In genomic region chr11:133714471-133715375, GRCh38 we compare ENCODE assay signal across 21 cellular contexts.
"Had no signal": no experiment of that assay in that cellular context is flagged by ENCODE, and none has a peak within 500 bp of the region (broad histone marks: within the 10 kb centered on the region; RNA-seq: fewer than 3 reads in every experiment).

No MANE protein-coding gene starts in this region.

- H3K27me3 ChIP-seq: gastrocnemius medialis, testis, tibial nerve had no signal

- H3K4me1 Mint-ChIP-seq: naive thymus-derived CD4-positive, alpha-beta T cell; stimulated activated naive B cell treated with anti-CD40 and anti-IgM and Interleukin-4, amounts not matched to agents 10 μg/mL and 1 μg/mL and 100 μg/mL, for 72 hours; stimulated activated naive CD8-positive, alpha-beta T cell treated with anti-CD3 and anti-CD28 coated beads, Interleukin-15, amount 100 ng/mL, for 72 hours had no signal

- H3K36me3 Mint-ChIP-seq: naive thymus-derived CD4-positive, alpha-beta T cell; stimulated activated naive B cell treated with anti-CD40 and anti-IgM and Interleukin-4, amounts not matched to agents 10 μg/mL and 1 μg/mL and 100 μg/mL, for 72 hours had no signal

- H3K27ac ChIP-seq: epithelial cell of prostate, esophagus muscularis mucosa, gastrocnemius medialis, heart right ventricle, spleen, testis, tibial nerve had no signal

- H3K4me1 ChIP-seq: gastrocnemius medialis, spleen, testis, tibial nerve had no signal

- H3K9me3 ChIP-seq: esophagus muscularis mucosa, gastrocnemius medialis, heart right ventricle, spleen, testis, tibial nerve had no signal

- H3K4me3 Mint-ChIP-seq: effector memory CD8-positive, alpha-beta T cell; naive thymus-derived CD4-positive, alpha-beta T cell; nephron progenitor cell; stimulated activated naive B cell treated with anti-CD40 and anti-IgM and Interleukin-4, amounts not matched to agents 10 μg/mL and 1 μg/mL and 100 μg/mL, for 72 hours; stimulated activated naive CD8-positive, alpha-beta T cell treated with anti-CD3 and anti-CD28 coated beads, Interleukin-15, amount 100 ng/mL, for 72 hours had no signal

- H3K9me3 Mint-ChIP-seq: nephron progenitor cell; stimulated activated naive B cell treated with anti-CD40 and anti-IgM and Interleukin-4, amounts not matched to agents 10 μg/mL and 1 μg/mL and 100 μg/mL, for 72 hours; stimulated activated naive CD8-positive, alpha-beta T cell treated with anti-CD3 and anti-CD28 coated beads, Interleukin-15, amount 100 ng/mL, for 72 hours had no signal

- H3K36me3 ChIP-seq: esophagus muscularis mucosa, gastrocnemius medialis, heart right ventricle, spleen, tibial nerve had no signal

- H3K27me3 Mint-ChIP-seq: stimulated activated naive B cell treated with anti-CD40 and anti-IgM and Interleukin-4, amounts not matched to agents 10 μg/mL and 1 μg/mL and 100 μg/mL, for 72 hours had no signal

- ATAC-seq: effector memory CD8-positive, alpha-beta T cell; gastrocnemius medialis; left lobe of liver; naive thymus-derived CD4-positive, alpha-beta T cell; sciatic nerve; stimulated activated naive B cell treated with anti-CD40 and anti-IgM and Interleukin-4, amounts not matched to agents 10 μg/mL and 1 μg/mL and 100 μg/mL, for 72 hours; stimulated activated naive CD8-positive, alpha-beta T cell treated with anti-CD3 and anti-CD28 coated beads, Interleukin-15, amount 100 ng/mL, for 72 hours had no signal

- H3K4me3 ChIP-seq: esophagus muscularis mucosa, gastrocnemius medialis, heart right ventricle, spleen, testis, tibial nerve had no signal

- H3K27ac Mint-ChIP-seq: effector memory CD8-positive, alpha-beta T cell; naive thymus-derived CD4-positive, alpha-beta T cell; nephron progenitor cell; stimulated activated naive B cell treated with anti-CD40 and anti-IgM and Interleukin-4, amounts not matched to agents 10 μg/mL and 1 μg/mL and 100 μg/mL, for 72 hours; stimulated activated naive CD8-positive, alpha-beta T cell treated with anti-CD3 and anti-CD28 coated beads, Interleukin-15, amount 100 ng/mL, for 72 hours had no signal

- DNase-seq: cortex of kidney; effector memory CD8-positive, alpha-beta T cell; gastrocnemius medialis; heart right ventricle; hypothalamus; islet precursor cell; mammary epithelial cell; naive thymus-derived CD4-positive, alpha-beta T cell; nephron progenitor cell; posterior cingulate gyrus; spleen; stimulated activated CD4-positive, alpha-beta T cell treated with anti-CD3 and anti-CD28 coated beads, Interleukin-2, amount 100 ng/mL, for 24 hours; stimulated activated CD4-positive, alpha-beta T cell treated with anti-CD3 and anti-CD28 coated beads, Interleukin-4, amount 100 ng/mL, for 4 hours; stimulated activated naive B cell treated with anti-CD40 and anti-IgM and Interleukin-4, amounts not matched to agents 10 μg/mL and 1 μg/mL and 100 μg/mL, for 72 hours; stimulated activated naive CD8-positive, alpha-beta T cell treated with anti-CD3 and anti-CD28 coated beads, Interleukin-15, amount 100 ng/mL, for 72 hours; testis had no signal
